In the genomic region with DNA sequence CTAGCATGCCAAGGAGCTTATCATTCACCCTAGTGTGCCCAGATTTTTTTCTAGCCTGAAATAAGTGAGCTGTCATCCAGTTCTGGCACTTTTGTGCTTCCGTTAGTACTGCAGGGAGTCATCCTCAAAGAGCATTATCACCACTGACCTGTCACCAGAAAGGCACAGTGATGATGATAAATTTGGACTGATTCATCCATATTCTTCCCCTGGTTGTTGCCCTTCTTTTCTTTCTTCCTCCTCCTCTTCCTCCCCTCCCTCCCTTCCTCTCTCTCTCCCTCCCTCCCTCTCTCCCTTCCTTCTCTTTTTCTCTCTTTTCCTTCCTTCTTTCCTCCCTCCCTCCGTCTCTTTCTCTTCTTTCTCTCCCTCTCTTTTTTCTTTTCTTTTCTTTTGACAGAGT, we compare ENCODE assay signal across 24 cellular contexts. TPM values are rescaled to one million over a fixed set of nuclear protein-coding genes. Genes with fewer than 3 reads are reported as not detected.
A peak's percentile ranks its signal among the peaks of the same experiment; 100 is the strongest.
DNase-seq lines count a peak whose midpoint lies in the region; ATAC-seq and TF ChIP-seq lines count a peak whose summit lies in the region.
"Had no signal": no experiment of that assay in that cellular context is flagged by ENCODE, and none has a peak within 500 bp of the region (broad histone marks: within the 10 kb centered on the region; RNA-seq: fewer than 3 reads in every experiment).

No MANE protein-coding gene starts in this region.

- H3K4me1 Mint-ChIP-seq in Calu3 (ENCODE audit: low read depth, unreplicated experiment) = peaks cover 39% of the 10 kb centered on the region

- H3K9me3 Mint-ChIP-seq in Calu3 (ENCODE audit: low read depth, unreplicated experiment) = no peaks in the 10 kb centered on the region
- H3K9me3 Mint-ChIP-seq: activated CD8-positive, alpha-beta T cell treated with anti-CD3 and anti-CD28 coated beads for 36 hours; CD4-positive, CD25-positive, alpha-beta regulatory T cell; stimulated activated naive CD8-positive, alpha-beta T cell treated with anti-CD3 and anti-CD28 coated beads, Interleukin-15, amount 100 ng/mL, for 72 hours; T-helper 2 cell treated with Interferon-gamma antibody and Interleukin-4, amounts not matched to agents 5 μg/mL and 100 μg/mL, for 36 hours had no signal

- no peak for ATAC-seq in HG02938 (IDR thresholded peaks at IDR 0.05; ENCODE audit: unreplicated experiment)
- no peak for ATAC-seq in stimulated activated naive CD8-positive, alpha-beta T cell treated with anti-CD3 and anti-CD28 coated beads, Interleukin-15, Interleukin-2, amounts not matched to agents 100 U/mL and 50 U/mL, for 24 hours
- ATAC-seq: activated CD8-positive, alpha-beta T cell treated with anti-CD3 and anti-CD28 coated beads for 36 hours; stimulated activated naive CD8-positive, alpha-beta T cell treated with anti-CD3 and anti-CD28 coated beads, Interleukin-15, amount 100 ng/mL, for 72 hours had no signal

- H3K36me3 Mint-ChIP-seq in Calu3 (ENCODE audit: insufficient read depth, unreplicated experiment) = peaks cover 48% of the 10 kb centered on the region

- no TSS peak for BruUV-seq in Calu3 (replicated peaks; lab: Mats Ljungman, UMichigan)

- CTCF ChIA-PET in Calu3 (lab: Charles Lee) = interaction anchor here (1.3 to 1.6 kb wide), 3 partner anchors 22 to 88 kb away, joined by 3 to 5 read pairs (median 4); a partner anchor contains a TSS

- no peaks in the 10 kb centered on the region for H3K27me3 Mint-ChIP-seq in Calu3 (ENCODE audit: unreplicated experiment)
- H3K27me3 Mint-ChIP-seq: activated CD8-positive, alpha-beta T cell treated with anti-CD3 and anti-CD28 coated beads for 36 hours; stimulated activated naive CD8-positive, alpha-beta T cell treated with anti-CD3 and anti-CD28 coated beads, Interleukin-15, amount 100 ng/mL, for 72 hours had no signal

- DNase-seq in A172 (ENCODE audit: low spot score) = peak; percentile 86
- no peak for DNase-seq in Calu3
- DNase-seq in OCI-M1 (lab: John Stamatoyannopoulos, UW) = peak; percentile 26
- peak; percentile 54 for DNase-seq in cerebellar cortex (ENCODE audit: low spot score)
- DNase-seq in germinal center (ENCODE audit: low spot score) = no peak
- DNase-seq in stimulated activated naive CD8-positive, alpha-beta T cell treated with anti-CD3 and anti-CD28 coated beads, Interleukin-15, Interleukin-2, amounts not matched to agents 100 U/mL and 50 U/mL, for 24 hours = no peak
- DNase-seq in activated CD8-positive, alpha-beta memory T cell treated with anti-CD3 and anti-CD28 coated beads for 24 hours = no peak
- DNase-seq: activated CD4-positive, CD25-positive, alpha-beta regulatory T cell; activated CD8-positive, alpha-beta T cell treated with anti-CD3 and anti-CD28 coated beads for 36 hours; activated naive CD4-positive, alpha-beta T cell; activated T-cell treated with anti-CD3 and anti-CD28 coated beads, Interleukin-2, amount 50 U/mL, for 1 hour; amygdala; CD4-positive, CD25-positive, alpha-beta regulatory T cell; dermis blood vessel endothelial cell; head of caudate nucleus; KG1; kidney glomerular epithelial cell; NCI-H1694; NCI-H2171 treated with DMSO at 0.1 percent for 48 hours; NCI-H524 treated with DMSO at 0.1 percent for 48 hours; sigmoid colon; stimulated activated naive CD8-positive, alpha-beta T cell treated with anti-CD3 and anti-CD28 coated beads, Interleukin-15, amount 100 ng/mL, for 72 hours had no signal

- peak overlapping the region; percentile 10 for H3K27ac Mint-ChIP-seq in Calu3 (ENCODE audit: unreplicated experiment)

- intact Hi-C loops in Calu3 (cut with micrococcal nuclease; ENCODE audit: unreplicated experiment) = no loop called here

- no peak overlapping the region for H3K4me3 Mint-ChIP-seq in Calu3 (ENCODE audit: low read depth, unreplicated experiment)
- H3K4me3 Mint-ChIP-seq: activated CD8-positive, alpha-beta T cell treated with anti-CD3 and anti-CD28 coated beads for 36 hours; CD4-positive, CD25-positive, alpha-beta regulatory T cell; stimulated activated naive CD8-positive, alpha-beta T cell treated with anti-CD3 and anti-CD28 coated beads, Interleukin-15, amount 100 ng/mL, for 72 hours had no signal

- TF ChIP-seq CTCF in Calu3 (IDR thresholded peaks at IDR 0.05; ENCODE audit: unreplicated experiment) = no peak

RNA-seq across cellular contexts. Expression of a gene that starts 21.3 kb away (rescaled TPM):
- 18.5 and 20.6 TPM in 2 replicates for total RNA-seq in A172 (2014; rRNA removed; shearing (Covaris generic))
- total RNA-seq in Calu3 (2022) = 31.0 and 31.4 TPM in 2 replicates

RNA-seq across cellular contexts. Expression of a gene that starts 21.8 kb away (rescaled TPM):
- 40.2 and 58.4 TPM in 2 replicates for total RNA-seq in A172 (2014; rRNA removed; shearing (Covaris generic))
- 108 and 127 TPM in 2 replicates for total RNA-seq in Calu3 (2022)

Comparison
In these comparisons a context has a peak if more than half of its experiments do, and no peak if none do; other contexts are left out.
1. DNase-seq: peak in A172 (single experiment), OCI-M1 (single experiment) and cerebellar cortex (single experiment); none in Calu3 (single experiment), germinal center (single experiment), stimulated activated naive CD8-positive, alpha-beta T cell treated with anti-CD3 and anti-CD28 coated beads, Interleukin-15, Interleukin-2, amounts not matched to agents 100 U/mL and 50 U/mL, for 24 hours (single experiment) and activated CD8-positive, alpha-beta memory T cell treated with anti-CD3 and anti-CD28 coated beads for 24 hours (single experiment).